ENCODE assay signal across 2 cellular contexts in genomic region chr7:7136857-7137309, GRCh38.
TF ChIP-seq lines count a peak whose summit lies in the region.

No MANE protein-coding gene starts in this region.

TF ChIP-seq in K562, 482 proteins besides CTCF, POLR2A, EP300 and RAD21:
- TF ChIP-seq CREB3L1 (IDR thresholded peaks at IDR 0.05; ENCODE audit: borderline replicate concordance, low read depth) (no peak), CBX5 (IDR thresholded peaks at IDR 0.05; ENCODE audit: borderline replicate concordance, low read depth) (no peak), CEBPG (CRISPR knock-in tag; IDR thresholded peaks at IDR 0.05) (no peak), CEBPG (tag; conservative IDR thresholded peaks at IDR 0.05 in 1 of 2, IDR thresholded peaks at IDR 0.05 in 1 of 2) (peak; percentile 32 to 47; a peak in 2 of 4 replicates), ATF6 (CRISPR knock-in tag; IDR thresholded peaks at IDR 0.05) (no peak), POLR2G (IDR thresholded peaks at IDR 0.05; ENCODE audit: low read depth, low read length) (no peak), TFE3 (CRISPR knock-in tag; IDR thresholded peaks at IDR 0.05) (no peak), RHOXF2B (CRISPR knock-in tag; conservative IDR thresholded peaks at IDR 0.05) (no peak), ZNF512 (tag; IDR thresholded peaks at IDR 0.05) (peak; percentile 37; the same call in 1 of the 2 replicates), ZFP91 (CRISPR knock-in tag; IDR thresholded peaks at IDR 0.05) (no peak)

TF ChIP-seq in HepG2, 621 proteins besides CTCF, POLR2A, EP300 and RAD21 (continues in another document):
- no peak for TF ChIP-seq AGO1 (IDR thresholded peaks at IDR 0.05; ENCODE audit: low read depth, low read length, poor library complexity, severe bottlenecking)
- no peak for TF ChIP-seq FOXP1 (IDR thresholded peaks at IDR 0.05)
- TF ChIP-seq FOXP1 (CRISPR knock-in tag; IDR thresholded peaks at IDR 0.05) = peak; percentile 29; the same call in 1 of the 2 replicates
- TF ChIP-seq KLF6 (CRISPR knock-in tag; IDR thresholded peaks at IDR 0.05) = no peak
- TF ChIP-seq PAWR (CRISPR knock-in tag; IDR thresholded peaks at IDR 0.05; ENCODE audit: borderline replicate concordance) = no peak
- no peak for TF ChIP-seq LBX2 (CRISPR knock-in tag; IDR thresholded peaks at IDR 0.05; ENCODE audit: borderline replicate concordance)
- TF ChIP-seq HES4 (CRISPR knock-in tag; IDR thresholded peaks at IDR 0.05; ENCODE audit: borderline replicate concordance) = no peak
- TF ChIP-seq SOX5 (CRISPR knock-in tag; IDR thresholded peaks at IDR 0.05; ENCODE audit: borderline replicate concordance) = peak; percentile 83; the same call in 1 of the 2 replicates
- TF ChIP-seq UBTF (CRISPR knock-in tag; IDR thresholded peaks at IDR 0.05) = no peak
- TF ChIP-seq ARID5B (CRISPR knock-in tag; IDR thresholded peaks at IDR 0.05) = peak; percentile 65
- TF ChIP-seq ZSCAN29 (CRISPR knock-in tag; conservative IDR thresholded peaks at IDR 0.05) = no peak
- TF ChIP-seq BORCS8-MEF2B (CRISPR knock-in tag; IDR thresholded peaks at IDR 0.05) = no peak
- no peak for TF ChIP-seq ZNF350 (CRISPR knock-in tag; IDR thresholded peaks at IDR 0.05; ENCODE audit: borderline replicate concordance, low read depth)
- TF ChIP-seq BCL3 (CRISPR knock-in tag; IDR thresholded peaks at IDR 0.05) = no peak
- TF ChIP-seq RFX1 (IDR thresholded peaks at IDR 0.05) = no peak
- TF ChIP-seq BATF2 (CRISPR knock-in tag; IDR thresholded peaks at IDR 0.05) = no peak
- no peak for TF ChIP-seq IKZF1 (IDR thresholded peaks at IDR 0.05)
- no peak for TF ChIP-seq ZNF318 (CRISPR knock-in tag; IDR thresholded peaks at IDR 0.05)
- TF ChIP-seq ZNF777 (CRISPR knock-in tag; IDR thresholded peaks at IDR 0.05) = no peak
- peak; percentile 71 for TF ChIP-seq FOXA3 (CRISPR knock-in tag; IDR thresholded peaks at IDR 0.05)
- no peak for TF ChIP-seq TSC22D2 (CRISPR knock-in tag; IDR thresholded peaks at IDR 0.05; ENCODE audit: borderline replicate concordance)
- TF ChIP-seq ZBTB8A (CRISPR knock-in tag; IDR thresholded peaks at IDR 0.05; ENCODE audit: borderline replicate concordance, low read depth) = no peak
- TF ChIP-seq ELF3 (CRISPR knock-in tag; IDR thresholded peaks at IDR 0.05) = no peak
- TF ChIP-seq RARA (CRISPR knock-in tag; IDR thresholded peaks at IDR 0.05) = peak; percentile 48; the same call in 1 of the 2 replicates
- TF ChIP-seq ZFP37 (CRISPR knock-in tag; IDR thresholded peaks at IDR 0.05; ENCODE audit: borderline replicate concordance) = no peak
- TF ChIP-seq ZNF3 (CRISPR knock-in tag; IDR thresholded peaks at IDR 0.05) = no peak
- TF ChIP-seq STAT5B (CRISPR knock-in tag; IDR thresholded peaks at IDR 0.05) = no peak
- TF ChIP-seq PPARG (CRISPR knock-in tag; conservative IDR thresholded peaks at IDR 0.05) = 0 out of 2 replicates have a peak, but pooled peaks have one; percentile 31
- no peak for TF ChIP-seq ZNF256 (CRISPR knock-in tag; conservative IDR thresholded peaks at IDR 0.05)
- TF ChIP-seq JDP2 (CRISPR knock-in tag; IDR thresholded peaks at IDR 0.05; ENCODE audit: borderline replicate concordance) = no peak
- peak; percentile 41; the same call in 1 of the 2 replicates for TF ChIP-seq NR2C2 (CRISPR knock-in tag; IDR thresholded peaks at IDR 0.05; ENCODE audit: borderline replicate concordance)
- no peak for TF ChIP-seq ZNF121 (CRISPR knock-in tag; IDR thresholded peaks at IDR 0.05)
- TF ChIP-seq ARID3A (IDR thresholded peaks at IDR 0.05; ENCODE audit: low read depth, low read length) = peak; percentile 71
- TF ChIP-seq MAZ (IDR thresholded peaks at IDR 0.05; ENCODE audit: borderline replicate concordance, low read depth, low read length) = no peak
- no peak for TF ChIP-seq MAZ (CRISPR knock-in tag; IDR thresholded peaks at IDR 0.05; ENCODE audit: low read depth)
- TF ChIP-seq SNAPC5 (CRISPR knock-in tag; IDR thresholded peaks at IDR 0.05; ENCODE audit: borderline replicate concordance) = no peak
- TF ChIP-seq ZNF878 (CRISPR knock-in tag; IDR thresholded peaks at IDR 0.05) = no peak
- no peak for TF ChIP-seq ARNTL (CRISPR knock-in tag; IDR thresholded peaks at IDR 0.05)
- TF ChIP-seq MAF1 (CRISPR knock-in tag; IDR thresholded peaks at IDR 0.05; ENCODE audit: borderline replicate concordance) = no peak
- TF ChIP-seq CENPX (CRISPR knock-in tag; IDR thresholded peaks at IDR 0.05) = no peak
- no peak for TF ChIP-seq TRIM22 (IDR thresholded peaks at IDR 0.05)
